In the genomic region with DNA sequence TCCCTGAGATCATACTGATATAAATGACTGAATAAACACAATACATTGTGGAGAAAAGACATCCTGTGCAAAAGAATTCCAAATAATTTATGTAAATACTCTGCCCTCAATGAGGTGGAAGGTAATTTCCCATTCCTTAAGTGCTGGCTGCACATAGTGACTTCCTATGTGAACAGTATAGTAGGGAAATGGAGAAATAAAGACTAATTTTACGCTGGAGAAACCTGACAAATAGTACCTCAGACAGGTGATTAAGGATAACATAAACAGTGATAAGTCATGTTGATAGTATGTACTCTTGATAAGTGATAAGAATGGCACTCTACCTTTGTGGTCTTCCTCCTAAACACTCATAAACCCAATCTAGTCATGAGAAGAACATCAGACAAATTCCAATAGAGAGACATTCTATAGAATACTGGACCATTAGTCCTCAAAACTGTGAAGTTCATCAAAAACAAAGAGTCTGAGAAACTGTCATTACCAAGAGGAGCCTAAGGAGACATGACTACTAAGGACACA, we compare ENCODE assay signal across 11 cellular contexts. TPM values are rescaled to one million over a fixed set of nuclear protein-coding genes. Genes with fewer than 3 reads are reported as not detected.
"Had no signal": no experiment of that assay in that cellular context is flagged by ENCODE, and none has a peak within 500 bp of the region (broad histone marks: within the 10 kb centered on the region; RNA-seq: fewer than 3 reads in every experiment).

No MANE protein-coding gene starts in this region.

- H3K4me1 Mint-ChIP-seq: GM23338, H9 had no signal

- DNase-seq: H9, HCEC 1CT, KBM-7 had no signal

- H3K4me3 ChIP-seq: GM23338 had no signal

- H3K27ac ChIP-seq: HL-60, KMS-11 had no signal

- H3K4me2 ChIP-seq: GM23338, KMS-11 had no signal

- H3K36me3 Mint-ChIP-seq: IgD-negative memory B cell had no signal

- FAIRE-seq: H1, H54 had no signal

- H3K4me3 Mint-ChIP-seq: GM23338, H9, IgD-negative memory B cell had no signal

- H2AFZ ChIP-seq: GM23338 had no signal

- H3K9ac ChIP-seq: KMS-11 had no signal

- H3K27ac Mint-ChIP-seq: GM23338, H9, IgD-negative memory B cell had no signal

- H3K9me3 Mint-ChIP-seq: GM23338, H9, IgD-negative memory B cell had no signal

- H3K27me3 Mint-ChIP-seq: IgD-negative memory B cell had no signal

- ATAC-seq: GM23338, HepG2 had no signal

RNA-seq across cellular contexts. Expression of a gene that starts 15.5 kb away (rescaled TPM):
- total RNA-seq: HT1080 had no signal
